Comparison of ENCODE assay signal across 13 cellular contexts in the genomic region with DNA sequence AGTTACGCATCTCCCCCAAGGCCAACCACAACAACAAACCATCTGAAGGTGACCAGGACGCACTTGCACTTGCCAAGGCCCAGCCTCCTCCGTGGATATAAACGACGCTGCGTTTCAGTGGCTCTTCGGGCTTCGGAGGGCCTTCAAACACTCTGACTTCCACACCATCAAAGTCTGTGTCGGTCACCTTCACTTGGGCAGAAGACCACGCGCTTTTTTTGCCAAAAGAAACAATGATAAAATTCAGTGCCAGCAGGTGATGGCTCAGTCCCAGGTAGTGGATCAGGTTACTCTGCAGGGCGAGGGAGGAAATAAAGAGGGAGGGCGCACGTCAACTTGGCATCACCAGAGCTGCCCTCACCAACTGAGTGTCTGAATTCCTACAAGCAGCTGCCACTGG.
DNase-seq lines count a peak whose midpoint lies in the region; ATAC-seq and TF ChIP-seq lines count a peak whose summit lies in the region.
"Had no signal": no experiment of that assay in that cellular context is flagged by ENCODE, and none has a peak within 500 bp of the region (broad histone marks: within the 10 kb centered on the region; RNA-seq: fewer than 3 reads in every experiment).

No MANE protein-coding gene starts in this region.

- peak overlapping the region; percentile 65 for H3K27ac ChIP-seq in C4-2B
- H3K27ac ChIP-seq in heart right ventricle: peak overlapping the region in 5 of 10 donors; percentile 10 to 63 (median 29)
- H3K27ac ChIP-seq: ascending aorta, transverse colon had no signal

- H3K36me3 ChIP-seq in heart right ventricle: peaks cover 0 to 29% (median 3%) of the 10 kb centered on the region in 9 donors

- no peaks in the 10 kb centered on the region for H3K9me3 ChIP-seq in heart right ventricle
- H3K9me3 ChIP-seq: ascending aorta, transverse colon had no signal

- H3K36me3 Mint-ChIP-seq in activated naive CD4-positive, alpha-beta T cell treated with anti-CD3 and anti-CD28 coated beads for 36 hours (ENCODE audit: low read depth): no peaks in the 10 kb centered on the region

- H3K9me3 Mint-ChIP-seq in activated naive CD4-positive, alpha-beta T cell treated with anti-CD3 and anti-CD28 coated beads for 36 hours: no peaks in the 10 kb centered on the region
- H3K9me3 Mint-ChIP-seq: activated CD4-positive, alpha-beta T cell treated with anti-CD3 and anti-CD28 coated beads, Interleukin-2, amount 10 ng/mL, durations not matched to agents 7 days and 5 days had no signal

- H3K27me3 Mint-ChIP-seq in activated naive CD4-positive, alpha-beta T cell treated with anti-CD3 and anti-CD28 coated beads for 36 hours (ENCODE audit: low read depth): no peaks in the 10 kb centered on the region
- H3K27me3 Mint-ChIP-seq: activated CD4-positive, alpha-beta T cell treated with anti-CD3 and anti-CD28 coated beads, Interleukin-2, amount 10 ng/mL, durations not matched to agents 7 days and 5 days had no signal

- H3K4me1 ChIP-seq in heart right ventricle: peaks cover 0 to 37% (median 25%) of the 10 kb centered on the region in 9 donors
- H3K4me1 ChIP-seq: ascending aorta had no signal

- intact Hi-C loops in heart right ventricle (cut with DNase I): no loop called here
- intact Hi-C loops in activated naive CD4-positive, alpha-beta T cell treated with anti-CD3 and anti-CD28 coated beads for 36 hours (cut with micrococcal nuclease): no loop called here

- no peak for TF ChIP-seq CTCF in C4-2B (conservative IDR thresholded peaks at IDR 0.05)
- TF ChIP-seq CTCF in LNCaP clone FGC (IDR thresholded peaks at IDR 0.05; ENCODE audit: control insufficient read depth, extremely low read depth, insufficient read depth): no peak
- TF ChIP-seq CTCF in heart right ventricle (IDR thresholded peaks at IDR 0.05): no peak

- ATAC-seq in heart right ventricle: peak in 7 of 8 donors; percentile 54 to 83 (median 78)
- ATAC-seq in GM18519 (IDR thresholded peaks at IDR 0.05; ENCODE audit: low FRiP score, unreplicated experiment): no peak

- CTCF ChIA-PET in activated naive CD4-positive, alpha-beta T cell treated with anti-CD3 and anti-CD28 coated beads for 36 hours (lab: Charles Lee): no interaction called here

- WGBS in heart right ventricle, 2 donors: 70 to 71% methylated on average over 14 of the region's 14 CpGs

- H3K4me3 ChIP-seq in LNCaP clone FGC (ENCODE audit: low read depth, low read length): no peak overlapping the region
- H3K4me3 ChIP-seq in heart right ventricle: no peak overlapping the region
- H3K4me3 ChIP-seq: ascending aorta, transverse colon had no signal

- DNase-seq in LNCaP clone FGC (ENCODE audit: low read depth) (peak; percentile 68), NCI-H510A treated with DMSO at 0.1 percent for 48 hours (lab: John Stamatoyannopoulos, UW) (peak; percentile 76), heart right ventricle (no peak), AG08396 (ENCODE audit: low spot score) (no peak), GOT3 (lab: John Stamatoyannopoulos, UW) (no peak)
- no peak for DNase-seq in activated naive CD4-positive, alpha-beta T cell treated with anti-CD3 and anti-CD28 coated beads for 36 hours
- DNase-seq: activated CD4-positive, alpha-beta T cell treated with anti-CD3 and anti-CD28 coated beads, Interleukin-2, amount 10 ng/mL, durations not matched to agents 7 days and 5 days; DND-41; KG1; transverse colon had no signal

- no peak overlapping the region for H3K27ac Mint-ChIP-seq in activated naive CD4-positive, alpha-beta T cell treated with anti-CD3 and anti-CD28 coated beads for 36 hours
- H3K27ac Mint-ChIP-seq: activated CD4-positive, alpha-beta T cell treated with anti-CD3 and anti-CD28 coated beads, Interleukin-2, amount 10 ng/mL, durations not matched to agents 7 days and 5 days had no signal

- no peaks in the 10 kb centered on the region for H3K4me1 Mint-ChIP-seq in activated naive CD4-positive, alpha-beta T cell treated with anti-CD3 and anti-CD28 coated beads for 36 hours (ENCODE audit: low read depth)
- H3K4me1 Mint-ChIP-seq: activated CD4-positive, alpha-beta T cell treated with anti-CD3 and anti-CD28 coated beads, Interleukin-2, amount 10 ng/mL, durations not matched to agents 7 days and 5 days had no signal

- H3K27me3 ChIP-seq in heart right ventricle: no peaks in the 10 kb centered on the region
- H3K27me3 ChIP-seq: ascending aorta, transverse colon had no signal

- no peak overlapping the region for H3K4me3 Mint-ChIP-seq in activated naive CD4-positive, alpha-beta T cell treated with anti-CD3 and anti-CD28 coated beads for 36 hours
- H3K4me3 Mint-ChIP-seq: activated CD4-positive, alpha-beta T cell treated with anti-CD3 and anti-CD28 coated beads, Interleukin-2, amount 10 ng/mL, durations not matched to agents 7 days and 5 days had no signal

Comparison
In these comparisons a context has a peak if more than half of its experiments do, and no peak if none do; other contexts are left out.
1. DNase-seq: peak in LNCaP clone FGC (single experiment) and NCI-H510A treated with DMSO at 0.1 percent for 48 hours (single experiment); none in heart right ventricle (0 of 2), activated naive CD4-positive, alpha-beta T cell treated with anti-CD3 and anti-CD28 coated beads for 36 hours (single experiment), AG08396 (single experiment) and GOT3 (single experiment).